In the genomic region with DNA sequence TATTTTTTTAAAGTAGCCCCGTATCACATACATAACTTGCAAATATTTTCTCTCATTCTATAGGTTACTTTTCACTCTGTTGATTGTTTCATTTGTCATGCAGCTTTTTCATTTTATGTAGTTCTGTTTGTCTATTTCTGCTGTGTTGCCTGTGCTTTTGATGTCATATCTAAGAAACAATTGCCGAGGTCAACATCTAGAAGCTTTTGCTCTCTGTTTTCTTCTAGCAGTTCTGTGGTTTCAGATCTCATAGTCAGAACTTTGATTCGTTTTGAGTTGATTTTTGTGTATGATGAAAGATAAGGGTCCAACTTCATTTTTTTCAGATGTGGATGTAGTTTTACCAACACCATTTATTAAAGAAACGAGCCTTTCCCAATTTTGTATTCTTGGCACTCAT, we compare ENCODE assay signal across 24 cellular contexts.
"Had no signal": no experiment of that assay in that cellular context is flagged by ENCODE, and none has a peak within 500 bp of the region (broad histone marks: within the 10 kb centered on the region; RNA-seq: fewer than 3 reads in every experiment).

No MANE protein-coding gene starts in this region.

- H3K27ac Mint-ChIP-seq: activated CD8-positive, alpha-beta T cell treated with anti-CD3 and anti-CD28 coated beads, Interleukin-2, amount 10 ng/mL, durations not matched to agents 7 days and 5 days; activated naive CD8-positive, alpha-beta T cell treated with anti-CD3 and anti-CD28 coated beads for 36 hours; T-cell; T-helper 17 cell had no signal

- DNase-seq: activated CD4-positive, alpha-beta T cell treated with anti-CD3 and anti-CD28 coated beads for 4 hours; activated CD8-positive, alpha-beta T cell treated with anti-CD3 and anti-CD28 coated beads, Interleukin-2, amount 10 ng/mL, durations not matched to agents 7 days and 5 days; activated effector memory CD4-positive, alpha-beta T cell treated with anti-CD3 and anti-CD28 coated beads, Interleukin-2, amount 50 U/mL, for 16 hours; activated naive CD4-positive, alpha-beta T cell; activated naive CD4-positive, alpha-beta T cell treated with anti-CD3 and anti-CD28 coated beads, Interleukin-2, amount 50 U/mL, for 16 hours; activated naive CD8-positive, alpha-beta T cell treated with anti-CD3 and anti-CD28 coated beads for 36 hours; activated T-cell treated with anti-CD3 and anti-CD28 coated beads, Interleukin-2, amount 50 U/mL, for 4 hours; amygdala; colonic mucosa; MM.1S; NCI-H1092; NCI-H1436 treated with DMSO at 0.1 percent for 48 hours; NCI-H1694 treated with DMSO at 0.1 percent for 48 hours; NCI-H2029; NCI-H345; NCI-H524 treated with DMSO at 0.1 percent for 48 hours; PC-9; SIG-M5; T-cell; T-helper 17 cell; T-helper 9 cell had no signal

- H3K27me3 Mint-ChIP-seq: activated naive CD8-positive, alpha-beta T cell treated with anti-CD3 and anti-CD28 coated beads for 36 hours; T-cell had no signal

- H3K36me3 Mint-ChIP-seq: activated naive CD8-positive, alpha-beta T cell treated with anti-CD3 and anti-CD28 coated beads for 36 hours; T-cell had no signal

- ATAC-seq: activated CD8-positive, alpha-beta T cell treated with anti-CD3 and anti-CD28 coated beads, Interleukin-2, amount 10 ng/mL, durations not matched to agents 7 days and 5 days; activated T-cell treated with anti-CD3 and anti-CD28 coated beads, Interleukin-2, amount 50 U/mL, for 4 hours; Right ventricle myocardium inferior; SK-N-SH treated with all-trans-retinoic acid at 6 μM for 48 hours; T-cell; T-helper 17 cell had no signal

- H3K4me3 Mint-ChIP-seq: activated CD8-positive, alpha-beta T cell treated with anti-CD3 and anti-CD28 coated beads, Interleukin-2, amount 10 ng/mL, durations not matched to agents 7 days and 5 days; activated naive CD8-positive, alpha-beta T cell treated with anti-CD3 and anti-CD28 coated beads for 36 hours; activated T-cell treated with anti-CD3 and anti-CD28 coated beads, Interleukin-2, amount 50 U/mL, for 4 hours; central memory CD8-positive, alpha-beta T cell; T-cell; T-helper 17 cell had no signal

- H3K9me3 Mint-ChIP-seq: activated T-cell treated with anti-CD3 and anti-CD28 coated beads, Interleukin-2, amount 50 U/mL, for 4 hours; central memory CD8-positive, alpha-beta T cell; T-cell had no signal
